20 cellular contexts compared by ENCODE assay signal in the genomic region with DNA sequence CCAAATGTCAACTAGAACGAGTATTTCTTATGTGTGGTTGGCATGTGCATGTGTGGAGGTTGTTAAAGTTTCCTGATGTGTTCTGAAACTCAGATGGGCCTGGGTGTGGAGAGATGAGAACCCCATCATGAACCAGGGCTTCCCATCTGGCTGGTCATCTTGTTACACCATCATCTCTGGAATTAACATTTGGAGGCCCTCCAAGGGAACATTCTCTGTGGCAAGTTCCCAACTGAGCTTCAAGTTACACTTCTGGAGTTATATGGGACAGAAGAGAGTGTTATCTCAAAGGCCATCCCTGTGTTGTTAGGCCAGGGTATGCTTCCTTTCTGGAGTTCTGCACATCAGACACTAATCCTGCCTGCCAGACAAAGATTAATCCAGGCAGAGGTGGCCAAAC.
A peak's percentile ranks its signal among the peaks of the same experiment; 100 is the strongest.
DNase-seq lines count a peak whose midpoint lies in the region; ATAC-seq, FAIRE-seq and TF ChIP-seq lines count a peak whose summit lies in the region.
"Had no signal": no experiment of that assay in that cellular context is flagged by ENCODE, and none has a peak within 500 bp of the region (broad histone marks: within the 10 kb centered on the region; RNA-seq: fewer than 3 reads in every experiment).

No MANE protein-coding gene starts in this region.

- TF ChIP-seq POLR2A in body of pancreas (IDR thresholded peaks at IDR 0.05) = no peak
- no peak for TF ChIP-seq POLR2A in right lobe of liver (IDR thresholded peaks at IDR 0.05)

- no peak for FAIRE-seq in GM19239 (lab: Jason Lieb, UNC)

- H3K9me3 ChIP-seq in body of pancreas (no peaks in the 10 kb centered on the region), right lobe of liver (no peaks in the 10 kb centered on the region)
- H3K9me3 ChIP-seq: esophagus squamous epithelium, psoas muscle had no signal

- H3K36me3 ChIP-seq in body of pancreas (replicated peaks in 1 of 2; ENCODE audit: insufficient read depth in 1 of 2, low read depth in 2 of 2) (no peaks in the 10 kb centered on the region), right lobe of liver (no peaks in the 10 kb centered on the region)
- H3K36me3 ChIP-seq: esophagus squamous epithelium had no signal

- ATAC-seq in body of pancreas (peak; percentile 18), right lobe of liver (peak; percentile 9 to 63 (median 50)), GM19463 (IDR thresholded peaks at IDR 0.05; ENCODE audit: unreplicated experiment) (no peak)
- ATAC-seq: natural killer cell treated with Interleukin-12 subunit alpha and Interleukin-12 subunit beta and Interleukin-15 and Interleukin-18, amount 100 ng/mL, for 72 hours; PC-3; psoas muscle had no signal

- 45 to 52% methylated on average over 1 of the region's 1 CpG for whole genome bisulfite sequencing in body of pancreas, 2 donors
- 30% methylated on average over 1 of the region's 1 CpG for WGBS in right lobe of liver (ENCODE audit: insufficient coverage, low coverage, low lambda C conversion rate, missing lambda C conversion rate)

- H3K27me3 ChIP-seq in body of pancreas (no peaks in the 10 kb centered on the region), right lobe of liver (no peaks in the 10 kb centered on the region)
- H3K27me3 ChIP-seq: dorsolateral prefrontal cortex, esophagus squamous epithelium had no signal

- no peak for TF ChIP-seq CTCF in HFF-Myc (IDR thresholded peaks at IDR 0.05; ENCODE audit: low read depth, low read length, missing control alignments)
- TF ChIP-seq CTCF in body of pancreas (IDR thresholded peaks at IDR 0.05) = no peak
- TF ChIP-seq CTCF in right lobe of liver (IDR thresholded peaks at IDR 0.05) = no peak

- DNase-seq in DMS 273 (lab: John Stamatoyannopoulos, UW; ENCODE audit: unreplicated experiment) = peak; percentile 95
- DNase-seq in HFF-Myc (ENCODE audit: extremely low read depth, low read depth) = peak; percentile 96
- peak in 3 of 4 donors; percentile 16 to 21 (median 19) for DNase-seq in body of pancreas
- DNase-seq in right lobe of liver = peak in 1 of 3 donors; percentile 47
- DNase-seq in NCI-H187 treated with DMSO at 0.1 percent for 48 hours (lab: John Stamatoyannopoulos, UW) = no peak
- DNase-seq in GM19239 (ENCODE audit: insufficient read length, low spot score) = no peak
- DNase-seq in activated gamma-delta T cell (lab: John Stamatoyannopoulos, UW) = no peak
- DNase-seq: activated CD8-positive, alpha-beta memory T cell treated with anti-CD3 and anti-CD28 coated beads for 24 hours; anterior cingulate cortex; dorsolateral prefrontal cortex; esophagus squamous epithelium; MM.1S; NCI-H2029; NCI-H526; PC-3; psoas muscle; substantia nigra had no signal

- H3K27ac ChIP-seq in body of pancreas (no peak overlapping the region), right lobe of liver (peak overlapping the region in 1 of 3 donors; percentile 13)
- H3K27ac ChIP-seq: dorsolateral prefrontal cortex, esophagus squamous epithelium, psoas muscle had no signal

- H3K4me1 ChIP-seq in body of pancreas (peaks cover 26% of the 10 kb centered on the region), right lobe of liver (peaks cover 0 to 37% (median 11%) of the 10 kb centered on the region in 4 donors)
- H3K4me1 ChIP-seq: esophagus squamous epithelium, psoas muscle had no signal

- intact Hi-C loops in body of pancreas (cut with DNase I) = no loop called here
- intact Hi-C loops in right lobe of liver (cut with DNase I) = no loop called here

- H3K4me3 ChIP-seq in HFF-Myc (replicated peaks; ENCODE audit: low read depth, low read length) = no peak overlapping the region
- H3K4me3 ChIP-seq in body of pancreas = no peak overlapping the region
- H3K4me3 ChIP-seq in right lobe of liver = no peak overlapping the region
- H3K4me3 ChIP-seq: dorsolateral prefrontal cortex, esophagus squamous epithelium, lung, psoas muscle had no signal

Comparison
In these comparisons a context has a peak if more than half of its experiments do, and no peak if none do; other contexts are left out.
1. DNase-seq: peak in DMS 273 (single experiment), HFF-Myc (single experiment) and body of pancreas (3 of 4); none in NCI-H187 treated with DMSO at 0.1 percent for 48 hours (single experiment), GM19239 (single experiment) and activated gamma-delta T cell (single experiment).